In the genomic region with DNA sequence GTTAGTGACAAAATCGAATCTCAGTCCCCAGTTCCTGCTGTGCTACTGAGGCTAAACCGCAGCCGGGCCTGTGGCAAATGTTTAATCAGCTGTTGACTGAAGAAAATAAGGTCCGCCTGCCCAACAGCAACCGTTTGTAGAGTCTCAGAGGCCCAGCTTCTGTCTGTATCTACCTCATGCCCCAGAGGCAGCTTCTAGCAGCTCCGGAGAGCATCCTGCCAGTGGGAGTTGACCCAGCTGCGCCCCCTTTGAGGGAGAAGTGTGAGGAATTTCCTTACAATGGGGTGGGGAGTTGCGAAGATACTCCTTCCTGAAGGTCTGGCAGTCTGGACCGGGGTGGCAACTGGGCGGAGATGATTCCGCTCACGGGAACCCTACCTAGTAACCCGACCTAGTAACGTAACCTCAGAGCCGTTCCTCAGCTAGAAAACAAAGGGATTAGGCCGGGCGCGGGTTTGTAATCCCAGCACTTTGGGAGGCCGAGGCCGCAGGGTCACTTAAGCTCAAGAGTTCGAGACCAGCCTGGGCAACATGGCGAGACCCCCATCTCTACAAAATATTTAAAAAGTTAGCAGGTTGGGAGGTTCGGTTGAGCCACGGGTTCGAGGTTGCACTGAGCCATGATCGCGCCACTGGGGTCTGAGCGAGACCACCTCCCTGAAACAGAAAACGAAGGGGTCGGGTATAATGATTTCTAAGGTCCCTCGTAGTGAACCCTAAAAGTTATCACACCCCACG, we compare ENCODE assay signal across 8 cellular contexts. TPM values are rescaled to one million over a fixed set of nuclear protein-coding genes. Genes with fewer than 3 reads are reported as not detected.
DNase-seq lines count a peak whose midpoint lies in the region; ATAC-seq, FAIRE-seq and TF ChIP-seq lines count a peak whose summit lies in the region.

No MANE protein-coding gene starts in this region.

- no peak overlapping the region for H3K23ac ChIP-seq in mesenchymal stem cell (ENCODE audit: low read length in 2 of 2)

- peaks cover 80% of the 10 kb centered on the region for H3K4me1 Mint-ChIP-seq in GM23338

- 4% methylated on average over 31 of the region's 32 CpGs for WGBS in mesenchymal stem cell
- 7 to 9% methylated on average over 9 to 32 of the region's 32 CpGs for WGBS in testis, 2 donors

- H3K9me3 ChIP-seq in endocrine pancreas (ENCODE audit: control insufficient read depth, low read length) (no peaks in the 10 kb centered on the region), mesenchymal stem cell (ENCODE audit: control insufficient read depth, low read length) (no peaks in the 10 kb centered on the region), testis (no peaks in the 10 kb centered on the region)

- H3K36me3 Mint-ChIP-seq in GM23338 (ENCODE audit: low read depth): peaks cover 28% of the 10 kb centered on the region

- peak; percentile 56 for ATAC-seq in GM23338

- H3K27ac Mint-ChIP-seq in GM23338: peak overlapping the region; percentile 94

- H3F3A ChIP-seq in GM23338 (replicated peaks; ENCODE audit: low read depth): peaks cover 46% of the 10 kb centered on the region

- peak overlapping the region; percentile 95 to 99 for H3K18ac ChIP-seq in mesenchymal stem cell (ENCODE audit: low read depth in 1 of 2, low read length in 2 of 2)

- TF ChIP-seq CTCF in D721Med (IDR thresholded peaks at IDR 0.05; ENCODE audit: insufficient read depth, missing control alignments) (peak; percentile 42), GM23338 (conservative IDR thresholded peaks at IDR 0.05; ENCODE audit: low read depth in 2 of 2) (peak; percentile 30 to 70; a peak in 3 of 4 replicates), WI38 (IDR thresholded peaks at IDR 0.05; ENCODE audit: low read depth, low read length) (no peak), testis (IDR thresholded peaks at IDR 0.05) (no peak)

- peak overlapping the region; percentile 98 for H3K4me2 ChIP-seq in GM23338
- peak overlapping the region; percentile 85 for H3K4me2 ChIP-seq in mesenchymal stem cell (ENCODE audit: low read length, poor library complexity, severe bottlenecking)

- H3K36me3 ChIP-seq in GM23338 (ENCODE audit: insufficient read depth) (no peaks in the 10 kb centered on the region), endocrine pancreas (ENCODE audit: control insufficient read depth, insufficient read depth, low read length) (no peaks in the 10 kb centered on the region), mesenchymal stem cell (ENCODE audit: control insufficient read depth in 1 of 2, insufficient read depth in 2 of 2, low read depth in 1 of 2, low read length in 2 of 2) (peaks cover 14 to 27% of the 10 kb centered on the region in 2 experiments), testis (ENCODE audit: low read depth, missing control alignments) (no peaks in the 10 kb centered on the region)

- no peaks in the 10 kb centered on the region; the same call in none of the 2 replicates for H4K20me1 ChIP-seq in GM23338 (replicated peaks; ENCODE audit: insufficient read depth)

- H3K4me3 ChIP-seq in GM23338: peak overlapping the region; percentile 98
- H3K4me3 ChIP-seq in WI38 (ENCODE audit: low read depth, low read length): peak overlapping the region; percentile 86
- H3K4me3 ChIP-seq in endocrine pancreas (ENCODE audit: control insufficient read depth, insufficient read depth, low read length): no peak overlapping the region
- peak overlapping the region; percentile 81 for H3K4me3 ChIP-seq in mesenchymal stem cell (ENCODE audit: insufficient read depth in 1 of 2, low read depth in 1 of 2, low read length in 2 of 2)
- peak overlapping the region; percentile 78 to 89 for H3K4me3 ChIP-seq in testis

- H2AK5ac ChIP-seq in mesenchymal stem cell (ENCODE audit: low read length, severe bottlenecking): peak overlapping the region; percentile 75

- no peak overlapping the region for H2BK12ac ChIP-seq in mesenchymal stem cell (ENCODE audit: low read length in 2 of 2)

- peak overlapping the region; percentile 96 for H4K91ac ChIP-seq in mesenchymal stem cell (ENCODE audit: low read length)

- peak overlapping the region in 1 of 2 experiments; percentile 82 for H3K14ac ChIP-seq in mesenchymal stem cell (ENCODE audit: low read length in 2 of 2)

- peak overlapping the region; percentile 71 to 96 for H3K4ac ChIP-seq in mesenchymal stem cell (ENCODE audit: low read depth in 1 of 2, low read length in 2 of 2)

- no peak for TF ChIP-seq POLR2A in testis (IDR thresholded peaks at IDR 0.05)

- H3K9me2 ChIP-seq in GM23338 (ENCODE audit: insufficient read depth): no peaks in the 10 kb centered on the region

- peaks cover 30% of the 10 kb centered on the region for H3K27me3 Mint-ChIP-seq in GM23338 (ENCODE audit: insufficient read depth, low read depth, poor library complexity)

- H4K8ac ChIP-seq in mesenchymal stem cell (ENCODE audit: low read length): peak overlapping the region; percentile 98

- H2BK15ac ChIP-seq in mesenchymal stem cell (ENCODE audit: low read depth, poor library complexity, severe bottlenecking): no peak overlapping the region

- H3K4me1 ChIP-seq in GM23338 (ENCODE audit: insufficient read depth): peaks cover 65% of the 10 kb centered on the region
- H3K4me1 ChIP-seq in endocrine pancreas (ENCODE audit: control insufficient read depth, insufficient read depth, low read length): no peaks in the 10 kb centered on the region
- peaks cover 27% of the 10 kb centered on the region for H3K4me1 ChIP-seq in mesenchymal stem cell (ENCODE audit: control insufficient read depth, insufficient read depth, low read depth, low read length)
- peaks cover 20% of the 10 kb centered on the region for H3K4me1 ChIP-seq in testis

- H3K4me3 Mint-ChIP-seq in GM23338: peak overlapping the region; percentile 72

- peaks cover 45% of the 10 kb centered on the region for H3K79me2 ChIP-seq in GM23338 (replicated peaks; ENCODE audit: insufficient read depth)

- FAIRE-seq in D721Med (lab: Jason Lieb, UNC): no peak

- H3K27ac ChIP-seq in GM23338 (ENCODE audit: low read depth) (peak overlapping the region; percentile 97), mesenchymal stem cell (ENCODE audit: low read length, poor library complexity, severe bottlenecking) (peak overlapping the region; percentile 89), testis (peak overlapping the region; percentile 75 to 81)

- intact Hi-C loops in testis (cut with DNase I; ENCODE audit: low total_unique reads): no loop called here

- peak overlapping the region; percentile 94 for H2BK5ac ChIP-seq in mesenchymal stem cell (ENCODE audit: low read depth, low read length, poor library complexity, severe bottlenecking)

- H3K27me3 ChIP-seq in GM23338 (ENCODE audit: insufficient read depth) (no peaks in the 10 kb centered on the region), endocrine pancreas (ENCODE audit: control insufficient read depth, insufficient read depth, low read length) (no peaks in the 10 kb centered on the region), mesenchymal stem cell (ENCODE audit: control insufficient read depth in 1 of 2, insufficient read depth in 1 of 2, low read length in 2 of 2) (no peaks in the 10 kb centered on the region), testis (no peaks in the 10 kb centered on the region)

- H3K9me3 Mint-ChIP-seq in GM23338: no peaks in the 10 kb centered on the region

- H3K9ac ChIP-seq in endocrine pancreas (ENCODE audit: control insufficient read depth, insufficient read depth, low read length) (peak overlapping the region; percentile 73), mesenchymal stem cell (ENCODE audit: low read length) (peak overlapping the region; percentile 92)

- peak overlapping the region; percentile 99 for H2BK120ac ChIP-seq in mesenchymal stem cell (ENCODE audit: low read depth, low read length)

- H2AFZ ChIP-seq in GM23338 (no peak overlapping the region), mesenchymal stem cell (ENCODE audit: low read depth, low read length) (peak overlapping the region; percentile 29)

- DNase-seq in D721Med (ENCODE audit: insufficient read length, low spot score): no peak
- DNase-seq in GM23338 (ENCODE audit: low spot score): peak; percentile 97
- DNase-seq in NCI-H2171 treated with DMSO at 0.1 percent for 48 hours (lab: John Stamatoyannopoulos, UW): peak; percentile 75
- DNase-seq in mesenchymal stem cell: peak; percentile 83
- no peak for DNase-seq in testis
- no peak for DNase-seq in activated CD4-positive, CD25-positive, alpha-beta regulatory T cell treated with anti-CD3 and anti-CD28 coated beads, Interleukin-2, amount 50 U/mL, for 72 hours

- peaks cover 50% of the 10 kb centered on the region for H3K79me1 ChIP-seq in mesenchymal stem cell (replicated peaks; ENCODE audit: low read length, poor library complexity, severe bottlenecking)

TF ChIP-seq in GM23338, 12 proteins besides CTCF, POLR2A, EP300 and RAD21 (continues in another document):
- no peak for TF ChIP-seq JUNB (IDR thresholded peaks at IDR 0.05; ENCODE audit: unreplicated experiment)

RNA-seq across cellular contexts. Expression of gene ZNF775, which starts 0.8 kb away (rescaled TPM):
- total RNA-seq in GM23338 (2014; rRNA removed; shearing (Covaris generic)): 35.2 and 38.2 TPM in 2 replicates
- polyA plus RNA-seq in GM23338 (2016; fragmentation: Nextera tagmentation; extraction: Ambion mirVana) (4.5 and 6.7 TPM in 2 replicates), testis (ENCODE audit: insufficient read depth, low read depth, low replicate concordance) (5.2 TPM)
- polyA plus RNA-seq in mesenchymal stem cell (2013, experiment 1 of 2): 5.1 TPM
- polyA plus RNA-seq in mesenchymal stem cell (2013, experiment 2 of 2): 4.8 TPM
- 10 to 100 TPM; 11.0 to 14.1 TPM for total RNA-seq in testis

RNA-seq across cellular contexts. Expression of gene REPIN1, which starts 9.7 kb away (rescaled TPM):
- total RNA-seq in GM23338 (2014; rRNA removed; shearing (Covaris generic)): 143 and 156 TPM in 2 replicates
- 29.2 and 29.8 TPM in 2 replicates for polyA plus RNA-seq in GM23338 (2016; fragmentation: Nextera tagmentation; extraction: Ambion mirVana)
- 68.4 TPM for polyA plus RNA-seq in mesenchymal stem cell (2013, experiment 1 of 2)
- polyA plus RNA-seq in mesenchymal stem cell (2013, experiment 2 of 2): 69.3 TPM
- 10 to 100 TPM; 59.1 to 73.9 TPM for total RNA-seq in testis
- 45.4 TPM for polyA plus RNA-seq in testis (ENCODE audit: insufficient read depth, low read depth, low replicate concordance)

RNA-seq across cellular contexts. Expression of gene RARRES2, which starts 36.9 kb away (rescaled TPM):
- 164 and 169 TPM in 2 replicates for total RNA-seq in GM23338 (2014; rRNA removed; shearing (Covaris generic))
- polyA plus RNA-seq in GM23338 (2016; fragmentation: Nextera tagmentation; extraction: Ambion mirVana) (314 and 317 TPM in 2 replicates), testis (ENCODE audit: insufficient read depth, low read depth, low replicate concordance) (93.7 TPM)
- 155 TPM for polyA plus RNA-seq in mesenchymal stem cell (2013, experiment 1 of 2)
- polyA plus RNA-seq in mesenchymal stem cell (2013, experiment 2 of 2): 162 TPM
- 10 to 100 TPM; 21.1 to 58.8 TPM for total RNA-seq in testis

RNA-seq across cellular contexts. Expression of gene ACTR3C, which starts 54.9 kb away (rescaled TPM):
- 1.5 and 5.8 TPM in 2 replicates for total RNA-seq in GM23338 (2014; rRNA removed; shearing (Covaris generic))
- polyA plus RNA-seq in GM23338 (2016; fragmentation: Nextera tagmentation; extraction: Ambion mirVana) (1.8 and 3.5 TPM in 2 replicates), testis (ENCODE audit: insufficient read depth, low read depth, low replicate concordance) (12.2 TPM)
- not detected for polyA plus RNA-seq in mesenchymal stem cell (2013, experiment 1 of 2)
- polyA plus RNA-seq in mesenchymal stem cell (2013, experiment 2 of 2): not detected
- 10 to 100 TPM in 1 of 2 donors, 1 to 10 TPM in 1; 6.1 to 13.0 TPM for total RNA-seq in testis

RNA-seq across cellular contexts. Expression of gene LRRC61, which starts 55.1 kb away (rescaled TPM):
- 67.6 and 75.2 TPM in 2 replicates for total RNA-seq in GM23338 (2014; rRNA removed; shearing (Covaris generic))
- polyA plus RNA-seq in GM23338 (2016; fragmentation: Nextera tagmentation; extraction: Ambion mirVana): 29.7 and 34.7 TPM in 2 replicates
- polyA plus RNA-seq in mesenchymal stem cell (2013, experiment 1 of 2): not detected
- polyA plus RNA-seq in mesenchymal stem cell (2013, experiment 2 of 2): not detected
- 10 to 100 TPM; 18.4 to 35.4 TPM for total RNA-seq in testis
- 16.7 TPM for polyA plus RNA-seq in testis (ENCODE audit: insufficient read depth, low read depth, low replicate concordance)

Comparison
In these comparisons a context has a peak if more than half of its experiments do, and no peak if none do; other contexts are left out.
1. DNase-seq: peak in GM23338 (single experiment), NCI-H2171 treated with DMSO at 0.1 percent for 48 hours (single experiment) and mesenchymal stem cell (single experiment); none in D721Med (single experiment), testis (single experiment) and activated CD4-positive, CD25-positive, alpha-beta regulatory T cell treated with anti-CD3 and anti-CD28 coated beads, Interleukin-2, amount 50 U/mL, for 72 hours (single experiment).
2. CTCF ChIP-seq: peak in D721Med (single experiment) and GM23338 (2 of 2); none in WI38 (single experiment) and testis (0 of 3).
3. Peak in every context shown above with its lines, with median percentiles within 50 percentile points of each other: H3K27ac ChIP-seq.